ENCODE assay signal across 1 cellular context in the genomic region with DNA sequence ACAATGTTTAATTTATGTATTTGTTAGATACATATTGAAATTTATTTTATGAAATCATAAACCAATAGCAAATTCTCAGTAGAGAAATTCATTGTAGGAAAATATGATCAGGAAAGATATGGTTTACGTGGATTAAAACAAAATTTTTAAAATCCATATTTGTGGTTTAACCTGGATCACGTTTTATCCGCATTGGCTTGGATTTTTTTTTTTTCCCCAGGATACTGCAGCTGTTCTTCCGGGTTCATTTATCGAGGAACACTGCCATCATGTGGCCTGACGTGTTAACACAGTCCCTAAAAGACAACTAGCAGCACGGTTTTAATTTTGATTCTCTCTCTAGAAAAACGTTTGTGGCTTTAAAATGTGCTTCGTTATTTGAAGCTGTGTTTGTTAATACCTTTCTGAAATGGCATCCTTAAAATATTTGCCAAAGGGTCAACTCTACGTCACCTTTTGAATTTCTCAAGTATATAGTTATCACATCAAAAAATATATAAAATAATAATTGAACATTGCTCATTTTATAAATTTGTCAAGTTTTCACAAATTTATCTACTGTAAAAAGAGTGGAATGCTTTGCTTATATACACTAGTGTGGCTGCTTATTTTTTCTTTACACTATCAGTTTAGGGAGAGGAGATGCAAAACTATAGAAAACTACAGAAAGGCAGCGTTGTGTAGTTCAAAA.
TF ChIP-seq lines count a peak whose summit lies in the region.

No MANE protein-coding gene starts in this region.

TF ChIP-seq in HEK293, 187 proteins besides CTCF, POLR2A, EP300 and RAD21 (continued from another document):
- TF ChIP-seq, protein P1, sequence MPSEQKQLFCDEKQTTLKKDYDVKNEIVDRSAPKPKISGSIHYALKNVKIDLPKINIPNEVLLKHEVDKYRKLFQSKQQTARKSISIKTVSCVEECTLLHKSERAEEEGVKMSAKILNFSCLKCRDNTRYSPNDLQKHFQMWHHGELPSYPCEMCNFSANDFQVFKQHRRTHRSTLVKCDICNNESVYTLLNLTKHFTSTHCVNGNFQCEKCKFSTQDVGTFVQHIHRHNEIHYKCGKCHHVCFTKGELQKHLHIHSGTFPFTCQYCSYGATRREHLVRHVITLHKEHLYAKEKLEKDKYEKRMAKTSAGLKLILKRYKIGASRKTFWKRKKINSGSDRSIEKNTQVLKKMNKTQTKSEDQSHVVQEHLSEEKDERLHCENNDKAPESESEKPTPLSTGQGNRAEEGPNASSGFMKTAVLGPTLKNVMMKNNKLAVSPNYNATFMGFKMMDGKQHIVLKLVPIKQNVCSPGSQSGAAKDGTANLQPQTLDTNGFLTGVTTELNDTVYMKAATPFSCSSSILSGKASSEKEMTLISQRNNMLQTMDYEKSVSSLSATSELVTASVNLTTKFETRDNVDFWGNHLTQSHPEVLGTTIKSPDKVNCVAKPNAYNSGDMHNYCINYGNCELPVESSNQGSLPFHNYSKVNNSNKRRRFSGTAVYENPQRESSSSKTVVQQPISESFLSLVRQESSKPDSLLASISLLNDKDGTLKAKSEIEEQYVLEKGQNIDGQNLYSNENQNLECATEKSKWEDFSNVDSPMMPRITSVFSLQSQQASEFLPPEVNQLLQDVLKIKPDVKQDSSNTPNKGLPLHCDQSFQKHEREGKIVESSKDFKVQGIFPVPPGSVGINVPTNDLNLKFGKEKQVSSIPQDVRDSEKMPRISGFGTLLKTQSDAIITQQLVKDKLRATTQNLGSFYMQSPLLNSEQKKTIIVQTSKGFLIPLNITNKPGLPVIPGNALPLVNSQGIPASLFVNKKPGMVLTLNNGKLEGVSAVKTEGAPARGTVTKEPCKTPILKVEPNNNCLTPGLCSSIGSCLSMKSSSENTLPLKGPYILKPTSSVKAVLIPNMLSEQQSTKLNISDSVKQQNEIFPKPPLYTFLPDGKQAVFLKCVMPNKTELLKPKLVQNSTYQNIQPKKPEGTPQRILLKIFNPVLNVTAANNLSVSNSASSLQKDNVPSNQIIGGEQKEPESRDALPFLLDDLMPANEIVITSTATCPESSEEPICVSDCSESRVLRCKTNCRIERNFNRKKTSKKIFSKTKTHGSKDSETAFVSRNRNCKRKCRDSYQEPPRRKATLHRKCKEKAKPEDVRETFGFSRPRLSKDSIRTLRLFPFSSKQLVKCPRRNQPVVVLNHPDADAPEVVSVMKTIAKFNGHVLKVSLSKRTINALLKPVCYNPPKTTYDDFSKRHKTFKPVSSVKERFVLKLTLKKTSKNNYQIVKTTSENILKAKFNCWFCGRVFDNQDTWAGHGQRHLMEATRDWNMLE (tag by site-specific recombination; conservative IDR thresholded peaks at IDR 0.05; ENCODE audit: low read depth), result 0 out of 2 replicates have a peak, but pooled peaks have one; percentile 52
- TF ChIP-seq ZNF660 (tag by site-specific recombination; IDR thresholded peaks at IDR 0.05), result peak; percentile 59; the same call in 1 of the 2 replicates
